Comparison of ENCODE assay signal across 23 cellular contexts in the genomic region with DNA sequence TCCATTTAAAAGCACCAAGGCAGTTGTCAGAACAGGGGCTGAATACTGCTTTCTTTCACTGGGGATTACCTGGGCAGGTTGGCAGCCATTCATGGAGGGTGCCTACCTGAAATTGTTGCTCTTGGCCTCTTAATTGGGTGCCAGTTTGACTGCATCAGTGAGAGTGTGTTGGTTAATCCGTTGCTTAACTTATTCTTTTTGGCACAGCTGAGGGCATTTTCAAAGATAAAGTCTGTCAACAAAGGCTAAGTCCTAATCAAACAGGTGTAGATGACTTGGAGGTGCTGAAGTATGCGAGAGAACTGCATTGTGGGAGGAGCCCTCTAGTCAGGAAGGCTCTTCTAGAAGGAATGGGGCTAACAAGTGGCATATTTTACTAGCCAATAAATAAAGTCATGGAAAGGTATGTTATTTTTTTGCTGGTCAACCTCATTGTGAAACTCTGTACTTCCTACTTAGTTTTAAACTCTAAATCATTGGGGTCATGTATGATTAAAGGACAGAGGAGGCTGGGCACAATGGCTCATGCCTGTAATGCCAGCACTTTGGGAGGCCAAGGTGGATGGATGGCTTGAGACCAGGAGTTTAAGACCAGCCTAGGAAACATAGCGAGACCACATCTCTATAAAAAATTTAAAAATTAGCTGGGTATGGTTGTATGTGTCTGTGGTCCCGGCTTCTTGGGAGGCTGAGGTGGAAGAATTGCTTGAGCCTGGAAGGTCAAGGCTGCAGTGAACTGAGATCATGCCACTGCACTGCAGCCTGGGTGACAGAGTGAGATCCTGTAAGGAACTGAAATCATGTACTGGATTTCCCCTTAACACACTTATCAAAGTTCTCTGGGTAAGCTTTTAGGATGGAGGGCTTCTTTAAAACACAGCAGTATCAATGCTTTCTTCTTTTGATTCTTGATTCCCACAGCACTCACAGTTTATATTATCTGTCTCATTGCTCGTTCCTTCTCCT.
DNase-seq lines count a peak whose midpoint lies in the region; ATAC-seq and TF ChIP-seq lines count a peak whose summit lies in the region.
"Had no signal": no experiment of that assay in that cellular context is flagged by ENCODE, and none has a peak within 500 bp of the region (broad histone marks: within the 10 kb centered on the region; RNA-seq: fewer than 3 reads in every experiment).

No MANE protein-coding gene starts in this region.

- intact Hi-C loops in body of pancreas (cut with DNase I): no loop called here
- intact Hi-C loops in upper lobe of right lung (cut with DNase I): no loop called here
- intact Hi-C loops in prostate gland (cut with DNase I): no loop called here

- TF ChIP-seq POLR2A in body of pancreas (IDR thresholded peaks at IDR 0.05) (no peak), prostate gland (IDR thresholded peaks at IDR 0.05) (no peak)

- 65 to 67% methylated on average over 5 of the region's 5 CpGs for WGBS in body of pancreas, 2 donors
- 67% methylated on average over 5 of the region's 5 CpGs for WGBS in prostate gland

- H3K36me3 ChIP-seq in body of pancreas (replicated peaks in 1 of 2; ENCODE audit: insufficient read depth in 1 of 2, low read depth in 2 of 2) (no peaks in the 10 kb centered on the region), upper lobe of right lung (no peaks in the 10 kb centered on the region), prostate gland (no peaks in the 10 kb centered on the region)
- H3K36me3 ChIP-seq: heart right ventricle, neural progenitor cell, tibial artery had no signal

- H3K4me1 ChIP-seq in body of pancreas (peaks cover 25% of the 10 kb centered on the region), upper lobe of right lung (no peaks in the 10 kb centered on the region), prostate gland (replicated peaks) (no peaks in the 10 kb centered on the region)
- H3K4me1 ChIP-seq: heart right ventricle, neural progenitor cell, psoas muscle, tibial artery had no signal

- DNase-seq in body of pancreas (peak; percentile 33 to 76 (median 56)), upper lobe of right lung (no peak), prostate gland (ENCODE audit: low spot score) (no peak)
- DNase-seq: activated B cell treated with CpG ODN at 0.5 μM for 24 hours; activated CD4-positive, alpha-beta memory T cell treated with anti-CD3 and anti-CD28 coated beads for 36 hours; activated effector memory CD4-positive, alpha-beta T cell treated with anti-CD3 and anti-CD28 coated beads, Interleukin-2, amount 50 U/mL, for 16 hours; EL; heart right ventricle; immature natural killer cell; left ventricle myocardium superior; NCI-H526 treated with DMSO at 0.1 percent for 48 hours; psoas muscle; stimulated activated CD4-positive, alpha-beta T cell treated with anti-CD3 and anti-CD28 coated beads, Interleukin-2, amount 100 ng/mL, for 24 hours; stimulated activated naive CD4-positive, alpha-beta T cell; tibial artery had no signal

- H3K27me3 ChIP-seq in body of pancreas (no peaks in the 10 kb centered on the region), upper lobe of right lung (no peaks in the 10 kb centered on the region), prostate gland (replicated peaks; ENCODE audit: insufficient read depth) (no peaks in the 10 kb centered on the region)
- H3K27me3 ChIP-seq: heart right ventricle, neural progenitor cell, tibial artery had no signal

- no peak for TF ChIP-seq CTCF in body of pancreas (IDR thresholded peaks at IDR 0.05)
- TF ChIP-seq CTCF in upper lobe of right lung (IDR thresholded peaks at IDR 0.05): no peak
- no peak for TF ChIP-seq CTCF in prostate gland (IDR thresholded peaks at IDR 0.05)

- H3K9me3 ChIP-seq in body of pancreas: no peaks in the 10 kb centered on the region
- H3K9me3 ChIP-seq in upper lobe of right lung: no peaks in the 10 kb centered on the region
- H3K9me3 ChIP-seq in prostate gland: no peaks in the 10 kb centered on the region
- H3K9me3 ChIP-seq: psoas muscle, tibial artery had no signal

- ATAC-seq in GM18907 (IDR thresholded peaks at IDR 0.05; ENCODE audit: unreplicated experiment): peak; percentile 71
- ATAC-seq in HG02642 (IDR thresholded peaks at IDR 0.05; ENCODE audit: poor library complexity, unreplicated experiment): peak; percentile 57
- ATAC-seq in body of pancreas: peak; percentile 97
- peak; percentile 99 for ATAC-seq in upper lobe of right lung
- ATAC-seq in HG03520 (IDR thresholded peaks at IDR 0.05; ENCODE audit: unreplicated experiment): no peak
- no peak for ATAC-seq in HG03139 (IDR thresholded peaks at IDR 0.05; ENCODE audit: unreplicated experiment)
- ATAC-seq: HCT116, heart right ventricle, left ventricle myocardium superior, psoas muscle, SK-N-SH treated with all-trans-retinoic acid at 6 μM for 48 hours had no signal

- no peak overlapping the region for H3K27ac ChIP-seq in body of pancreas
- H3K27ac ChIP-seq in upper lobe of right lung: no peak overlapping the region
- no peak overlapping the region for H3K27ac ChIP-seq in prostate gland
- H3K27ac ChIP-seq: heart right ventricle, neural progenitor cell, psoas muscle, RWPE1, tibial artery had no signal

- no peak overlapping the region for H3K4me3 ChIP-seq in body of pancreas
- H3K4me3 ChIP-seq in upper lobe of right lung: no peak overlapping the region
- H3K4me3 ChIP-seq in prostate gland: no peak overlapping the region
- H3K4me3 ChIP-seq: heart right ventricle, neural progenitor cell, psoas muscle, tibial artery had no signal

Comparison
In these comparisons a context has a peak if more than half of its experiments do, and no peak if none do; other contexts are left out.
1. ATAC-seq: peak in GM18907 (single experiment), HG02642 (single experiment), body of pancreas (single experiment) and upper lobe of right lung (single experiment); none in HG03520 (single experiment) and HG03139 (single experiment).
2. DNase-seq: peak in body of pancreas (4 of 4); none in upper lobe of right lung (single experiment) and prostate gland (single experiment).